23 cellular contexts compared by ENCODE assay signal in genomic region chr1:147050654-147051053, GRCh38.
DNase-seq lines count a peak whose midpoint lies in the region; ATAC-seq and TF ChIP-seq lines count a peak whose summit lies in the region.
"Had no signal": no experiment of that assay in that cellular context is flagged by ENCODE, and none has a peak within 500 bp of the region (broad histone marks: within the 10 kb centered on the region; RNA-seq: fewer than 3 reads in every experiment).

No MANE protein-coding gene starts in this region.

- H3K4me3 Mint-ChIP-seq in stimulated activated memory B cell treated with anti-CD40 and anti-IgM and Interleukin-4, amounts not matched to agents 10 μg/mL and 1 μg/mL and 100 μg/mL, for 72 hours = no peak overlapping the region
- H3K4me3 Mint-ChIP-seq: B cell; CD4-positive, alpha-beta memory T cell; CD4-positive, CD25-positive, alpha-beta regulatory T cell; CD8-positive, alpha-beta memory T cell had no signal

- H3K4me1 ChIP-seq in heart left ventricle = no peaks in the 10 kb centered on the region
- H3K4me1 ChIP-seq: A549 had no signal

- no peak for TF ChIP-seq POLR2A in heart left ventricle (IDR thresholded peaks at IDR 0.05)

- H3K27ac ChIP-seq in heart left ventricle = no peak overlapping the region
- H3K27ac ChIP-seq: 22Rv1; A549; BLaER1 treated with 17β-estradiol and CSF1 and Interleukin-3, amounts not matched to agents 10 nM and 100 nM; C4-2B had no signal

- peaks cover 43% of the 10 kb centered on the region for H3K4me1 Mint-ChIP-seq in stimulated activated memory B cell treated with anti-CD40 and anti-IgM and Interleukin-4, amounts not matched to agents 10 μg/mL and 1 μg/mL and 100 μg/mL, for 72 hours

- TF ChIP-seq CTCF in heart left ventricle (IDR thresholded peaks at IDR 0.05) = no peak

- 92 to 94% (median 94%) methylated on average over 31 of the region's 31 CpGs for WGBS in heart left ventricle, 4 donors

- intact Hi-C loops in Right ventricle myocardium inferior (cut with DNase I) (no loop called here), heart left ventricle (cut with DNase I) (no loop called here)

- peaks cover 6% of the 10 kb centered on the region for H3K27me3 Mint-ChIP-seq in stimulated activated memory B cell treated with anti-CD40 and anti-IgM and Interleukin-4, amounts not matched to agents 10 μg/mL and 1 μg/mL and 100 μg/mL, for 72 hours
- H3K27me3 Mint-ChIP-seq: B cell; CD4-positive, alpha-beta memory T cell; CD4-positive, CD25-positive, alpha-beta regulatory T cell had no signal

- H3K4me3 ChIP-seq in heart left ventricle (no peak overlapping the region), H7 (ENCODE audit: insufficient read depth, low read depth, low read length) (no peak overlapping the region)
- H3K4me3 ChIP-seq: A549; BLaER1 treated with 17β-estradiol and CSF1 and Interleukin-3, amounts not matched to agents 10 nM and 100 nM; GM12878 had no signal

- H3K27me3 ChIP-seq in heart left ventricle = peaks cover 0 to 13% (median 0%) of the 10 kb centered on the region in 9 donors
- no peaks in the 10 kb centered on the region for H3K27me3 ChIP-seq in H7 (ENCODE audit: control insufficient read depth, insufficient read depth, low read length)
- H3K27me3 ChIP-seq: BLaER1 treated with 17β-estradiol and CSF1 and Interleukin-3, amounts not matched to agents 10 nM and 100 nM had no signal

- H3K9me3 ChIP-seq in heart left ventricle = no peaks in the 10 kb centered on the region
- H3K9me3 ChIP-seq: A549 had no signal

- H3K27ac Mint-ChIP-seq in stimulated activated memory B cell treated with anti-CD40 and anti-IgM and Interleukin-4, amounts not matched to agents 10 μg/mL and 1 μg/mL and 100 μg/mL, for 72 hours = peak overlapping the region; percentile 60
- H3K27ac Mint-ChIP-seq: CD4-positive, CD25-positive, alpha-beta regulatory T cell had no signal

- H3K36me3 Mint-ChIP-seq in stimulated activated memory B cell treated with anti-CD40 and anti-IgM and Interleukin-4, amounts not matched to agents 10 μg/mL and 1 μg/mL and 100 μg/mL, for 72 hours = peaks cover 5% of the 10 kb centered on the region
- H3K36me3 Mint-ChIP-seq: CD4-positive, CD25-positive, alpha-beta regulatory T cell had no signal

- DNase-seq in Right ventricle myocardium inferior (ENCODE audit: missing footprints) = peak; percentile 57
- DNase-seq in heart left ventricle = no peak
- DNase-seq in H7 = peak; percentile 25
- DNase-seq in GM19238 (ENCODE audit: insufficient read length, low spot score) = no peak
- DNase-seq: AML-193; CD4-positive, alpha-beta memory T cell; CD4-positive, CD25-positive, alpha-beta regulatory T cell; CD8-positive, alpha-beta memory T cell; COR-L47; DMS 273 treated with DMSO at 0.1 percent for 48 hours; DMS153; DMS53; DMS79; DND-41; EL; GDM1 had no signal

- H3K9me3 Mint-ChIP-seq in stimulated activated memory B cell treated with anti-CD40 and anti-IgM and Interleukin-4, amounts not matched to agents 10 μg/mL and 1 μg/mL and 100 μg/mL, for 72 hours = peaks cover 5% of the 10 kb centered on the region
- H3K9me3 Mint-ChIP-seq: CD8-positive, alpha-beta memory T cell had no signal

- no peak for ATAC-seq in Right ventricle myocardium inferior
- no peak for ATAC-seq in heart left ventricle
- no peak for ATAC-seq in stimulated activated memory B cell treated with anti-CD40 and anti-IgM and Interleukin-4, amounts not matched to agents 10 μg/mL and 1 μg/mL and 100 μg/mL, for 72 hours
- ATAC-seq: A549, GM12878 had no signal

- no peaks in the 10 kb centered on the region for H3K36me3 ChIP-seq in heart left ventricle
- H3K36me3 ChIP-seq in H7 (replicated peaks; ENCODE audit: control insufficient read depth, insufficient read depth, low read length) = no peaks in the 10 kb centered on the region
- H3K36me3 ChIP-seq: BLaER1 treated with 17β-estradiol and CSF1 and Interleukin-3, amounts not matched to agents 10 nM and 100 nM had no signal

Comparison
In these comparisons a context has a peak if more than half of its experiments do, and no peak if none do; other contexts are left out.
1. DNase-seq: peak in Right ventricle myocardium inferior (single experiment) and H7 (single experiment); none in heart left ventricle (0 of 5) and GM19238 (single experiment).